23 cellular contexts compared by ENCODE assay signal in the genomic region with DNA sequence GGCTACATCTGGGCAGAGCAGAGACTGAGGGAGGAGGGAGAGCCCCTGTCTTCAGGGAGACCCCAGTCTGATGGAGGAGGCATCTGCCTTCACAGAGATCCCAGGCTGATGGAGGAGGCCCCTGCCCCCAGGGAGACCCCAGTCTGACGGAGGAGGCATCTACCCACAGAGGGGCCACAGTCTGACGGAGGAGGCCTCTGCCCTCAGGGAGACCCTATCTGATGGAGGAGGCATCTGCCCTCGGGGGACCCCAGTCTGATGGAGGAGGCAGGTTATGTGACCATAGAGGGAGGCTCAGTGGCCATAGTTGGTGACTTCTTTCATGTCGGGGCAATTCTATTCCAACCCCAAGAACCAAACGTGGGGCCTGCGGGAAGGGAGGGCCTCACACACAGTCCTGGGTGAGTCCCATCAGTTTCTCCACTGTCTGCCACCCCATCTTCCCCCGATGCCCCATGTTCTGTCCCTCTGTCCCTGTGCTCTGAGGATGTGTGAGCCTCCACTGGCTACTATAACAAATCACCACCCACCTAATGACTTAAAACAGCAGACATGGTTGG. TPM values are rescaled to one million over a fixed set of nuclear protein-coding genes. Genes with fewer than 3 reads are reported as not detected.
DNase-seq lines count a peak whose midpoint lies in the region; ATAC-seq, FAIRE-seq and TF ChIP-seq lines count a peak whose summit lies in the region.
"Had no signal": no experiment of that assay in that cellular context is flagged by ENCODE, and none has a peak within 500 bp of the region (broad histone marks: within the 10 kb centered on the region; RNA-seq: fewer than 3 reads in every experiment).

No MANE protein-coding gene starts in this region.

- H3K36me3 ChIP-seq in left ventricle myocardium inferior (no peaks in the 10 kb centered on the region), K562 (ENCODE audit: control insufficient read depth, insufficient read depth, low read length) (no peaks in the 10 kb centered on the region), mucosa of descending colon (ENCODE audit: low read depth) (no peaks in the 10 kb centered on the region), A673 (ENCODE audit: insufficient read depth, low read length, poor library complexity, severe bottlenecking) (no peaks in the 10 kb centered on the region)
- H3K36me3 ChIP-seq: BLaER1 treated with 17β-estradiol and CSF1 and Interleukin-3, amounts not matched to agents 10 nM and 100 nM had no signal

- H3K9ac ChIP-seq in K562 (ENCODE audit: insufficient read depth in 1 of 2, low read depth in 2 of 2, low read length in 2 of 2), result no peak overlapping the region; a peak in 1 of 4 replicates
- H3K9ac ChIP-seq: GM23248, KMS-11 had no signal

- H3K27ac ChIP-seq in left ventricle myocardium inferior (replicated peaks), result no peak overlapping the region
- no peak overlapping the region for H3K27ac ChIP-seq in K562 (ENCODE audit: extremely low read depth, low read depth, low read length)
- H3K27ac ChIP-seq in A673 (ENCODE audit: low read depth, low read length, poor library complexity, severe bottlenecking), result no peak overlapping the region
- H3K27ac ChIP-seq: BLaER1 treated with 17β-estradiol and CSF1 and Interleukin-3, amounts not matched to agents 10 nM and 100 nM; GM23248; KMS-11 had no signal

- H3K9me1 ChIP-seq in K562 (ENCODE audit: control insufficient read depth, insufficient read depth, low read length), result no peaks in the 10 kb centered on the region

- H3K27me3 ChIP-seq in left ventricle myocardium inferior (ENCODE audit: low read depth) (peaks cover 38% of the 10 kb centered on the region), K562 (ENCODE audit: control insufficient read depth in 2 of 2, insufficient read depth in 2 of 2, low read length in 2 of 2) (no peaks in the 10 kb centered on the region), A673 (replicated peaks; ENCODE audit: insufficient read depth, low read depth, low read length, poor library complexity) (no peaks in the 10 kb centered on the region)

- TF ChIP-seq EP300 in K562 (IDR thresholded peaks at IDR 0.05; ENCODE audit: low read length), result no peak

- H3K9me3 ChIP-seq in left ventricle myocardium inferior (replicated peaks), result peaks cover 3% of the 10 kb centered on the region
- H3K9me3 ChIP-seq in K562 (replicated peaks; ENCODE audit: control insufficient read depth, insufficient read depth, low read depth, low read length), result no peaks in the 10 kb centered on the region
- H3K9me3 ChIP-seq in mucosa of descending colon, result no peaks in the 10 kb centered on the region
- no peaks in the 10 kb centered on the region for H3K9me3 ChIP-seq in A673 (ENCODE audit: low read depth, low read length, poor library complexity, severe bottlenecking)

- POLR2A ChIA-PET in K562 (lab: Yijun Ruan, JAX), result no interaction called here
- POLR2A ChIA-PET in A673 (lab: Charles Lee; ENCODE audit: low non-redundant PET), result no interaction called here

- DNase-seq in left ventricle myocardium superior (peak; percentile 16), left ventricle myocardium inferior (no peak), K562 (ENCODE audit: extremely low read depth in 1 of 4, low spot score in 3 of 4) (no peak), mucosa of descending colon (no peak), A673 (ENCODE audit: low spot score) (no peak), nucleus accumbens (lab: John Stamatoyannopoulos, UW) (no peak)
- DNase-seq: AML-193; CD4-positive, alpha-beta T cell; DMS53; GM23248; H7; IMR-90; NCI-H1048; NCI-H1417; NCI-H1694; NCI-H2029 treated with DMSO at 0.1 percent for 48 hours; NCI-H446 treated with DMSO at 0.1 percent for 48 hours; NCI-H526; SHP77 treated with DMSO at 0.1 percent for 48 hours had no signal

- H3K4me3 ChIP-seq in left ventricle myocardium inferior (no peak overlapping the region), K562 (no peak overlapping the region), mucosa of descending colon (no peak overlapping the region), A673 (ENCODE audit: low read depth, low read length, poor library complexity, severe bottlenecking) (no peak overlapping the region)
- H3K4me3 ChIP-seq: BLaER1 treated with 17β-estradiol and CSF1 and Interleukin-3, amounts not matched to agents 10 nM and 100 nM; GM23248 had no signal

- no peak overlapping the region for H2AFZ ChIP-seq in K562 (ENCODE audit: low read depth, low read length)
- H2AFZ ChIP-seq: GM23248 had no signal

- H3K4me1 ChIP-seq in left ventricle myocardium inferior (peaks cover under 1% of the 10 kb centered on the region), K562 (replicated peaks in 1 of 2; ENCODE audit: control insufficient read depth in 2 of 2, insufficient read depth in 2 of 2, low read length in 2 of 2) (peaks cover 0 to 21% of the 10 kb centered on the region in 2 experiments; a peak in 3 of 5 replicates), mucosa of descending colon (ENCODE audit: low read depth) (no peaks in the 10 kb centered on the region), A673 (ENCODE audit: insufficient read depth, low read length, poor library complexity, severe bottlenecking) (no peaks in the 10 kb centered on the region)

- no peak overlapping the region for H3K4me2 ChIP-seq in K562 (ENCODE audit: insufficient read depth, low read length)
- H3K4me2 ChIP-seq: BLaER1 treated with 17β-estradiol and CSF1 and Interleukin-3, amounts not matched to agents 10 nM and 100 nM; KMS-11 had no signal

- H3K79me2 ChIP-seq in K562 (ENCODE audit: control insufficient read depth, insufficient read depth, low read length), result no peaks in the 10 kb centered on the region

- TF ChIP-seq CTCF in left ventricle myocardium inferior (IDR thresholded peaks at IDR 0.05; ENCODE audit: borderline replicate concordance) (no peak), K562 (IDR thresholded peaks at IDR 0.05 in 2 of 3, conservative IDR thresholded peaks at IDR 0.05 in 1 of 3; ENCODE audit: insufficient read depth in 2 of 3, low read depth in 1 of 3, low read length in 3 of 3) (no peak), mucosa of descending colon (IDR thresholded peaks at IDR 0.05) (no peak), A673 (conservative IDR thresholded peaks at IDR 0.05; ENCODE audit: low read depth, low read length) (no peak)

- no peaks in the 10 kb centered on the region for H4K20me1 ChIP-seq in K562 (replicated peaks; ENCODE audit: control insufficient read depth, insufficient read depth, low read length)
- H4K20me1 ChIP-seq: BLaER1 treated with 17β-estradiol and CSF1 and Interleukin-3, amounts not matched to agents 10 nM and 100 nM had no signal

- no peak for TF ChIP-seq RAD21 in K562 (CRISPR knock-in tag; conservative IDR thresholded peaks at IDR 0.05 in 1 of 2, IDR thresholded peaks at IDR 0.05 in 1 of 2)

- BruUV-seq in K562 (replicated peaks; lab: Mats Ljungman, UMichigan) (no TSS peak), A673 (replicated peaks; lab: Mats Ljungman, UMichigan) (no TSS peak)

- in situ Hi-C loops in K562 (cut with MboI), result loop anchor here (5.0 to 25.0 kb wide), 3 partner anchors 92 to 472 kb away; partner anchors contain the start of genes ATP5F1D, CBARP, CFD and MIDN

- WGBS in K562 (ENCODE audit: insufficient coverage, low coverage, missing lambda C conversion rate), result 52% methylated on average over 7 of the region's 7 CpGs

- CTCF ChIA-PET in K562 (lab: Yijun Ruan, JAX; ENCODE audit: low intra/inter-chr PET ratio) (no interaction called here), A673 (lab: Charles Lee) (no interaction called here)

- no peak for TF ChIP-seq POLR2A in K562 (conservative IDR thresholded peaks at IDR 0.05)

- no peak for FAIRE-seq in K562 (lab: Jason Lieb, UNC)
- FAIRE-seq: HTR-8/SVneo had no signal

- intact Hi-C loops in left ventricle myocardium superior (cut with micrococcal nuclease), result no loop called here
- intact Hi-C loops in left ventricle myocardium inferior (cut with micrococcal nuclease), result loop anchor here (10.0 kb wide), 1 partner anchor 160 kb away; the partner anchor contains the start of gene ARID3A
- intact Hi-C loops in K562 (cut with micrococcal nuclease), result no loop called here
- intact Hi-C loops in mucosa of descending colon (cut with DNase I, micrococcal nuclease), result no loop called here
- intact Hi-C loops in A673 (cut with micrococcal nuclease; ENCODE audit: unreplicated experiment), result no loop called here

- no peak for ATAC-seq in left ventricle myocardium superior
- no peak for ATAC-seq in K562
- ATAC-seq in mucosa of descending colon, result peak; percentile 44
- ATAC-seq in HG03457 (IDR thresholded peaks at IDR 0.05; ENCODE audit: unreplicated experiment), result no peak

RNA-seq across cellular contexts. Expression of gene MISP, which starts 14.3 kb away (rescaled TPM):
- not detected for total RNA-seq in left ventricle myocardium superior
- total RNA-seq in left ventricle myocardium inferior, result not detected
- total RNA-seq in K562 (2011; cell fraction: chromatin; rRNA removed; ENCODE audit: low replicate concordance), result not detected in 2 replicates
- total RNA-seq in K562 (2011; cell fraction: nucleolus; rRNA removed), result not detected in 2 replicates
- total RNA-seq in K562 (2011; cell fraction: nucleoplasm; rRNA removed), result not detected in 2 replicates
- total RNA-seq in K562 (2014; rRNA removed), result 0.05 and 0.24 TPM in 2 replicates
- not detected in 2 replicates for total RNA-seq in K562 (2014; rRNA removed; fragmentation: Illumina TruSeq; extraction: Trizol)
- total RNA-seq in K562 (2015; rRNA removed; fragmentation: Illumina TruSeq; extraction: Trizol), result not detected in 2 replicates
- total RNA-seq in K562 (2021), result 0.20 and 0.29 TPM in 2 replicates
- polyA plus RNA-seq in K562 (2011; rRNA removed), result 0.03 and 0.06 TPM in 2 replicates
- 0.10 and 0.13 TPM in 2 replicates for polyA plus RNA-seq in K562 (2011; cell fraction: cytosol; rRNA removed)
- polyA plus RNA-seq in K562 (2011; cell fraction: nucleus; rRNA removed), result 0.10 TPM in 1 of 2 replicates, not detected in the other
- polyA plus RNA-seq in K562 (2012), result 0.04 and 0.07 TPM in 2 replicates
- not detected in 2 replicates for polyA plus RNA-seq in K562 (2014; fragmentation: Illumina TruSeq; extraction: Trizol)
- polyA plus RNA-seq in K562 (2014; fragmentation: Nextera tagmentation; extraction: Ambion mirVana), result not detected
- 0.04 TPM in 1 of 2 replicates, not detected in the other for polyA plus RNA-seq in K562 (2014; rRNA removed)
- not detected in 2 replicates for polyA minus RNA-seq in K562 (2011; rRNA and poly(A)+ RNA removed)
- polyA minus RNA-seq in K562 (2011; cell fraction: cytosol; rRNA and poly(A)+ RNA removed), result 0.55 TPM in 1 of 2 replicates, not detected in the other
- polyA minus RNA-seq in K562 (2011; cell fraction: nucleus; rRNA and poly(A)+ RNA removed), result not detected in 2 replicates
- 100 to 1,000 TPM; 184 to 443 (median 361) TPM for total RNA-seq in mucosa of descending colon
- total RNA-seq in A673 (2021), result 0.11 TPM in 1 of 2 replicates, not detected in the other
- total RNA-seq: CD4-positive, alpha-beta T cell; GM23248; IMR-90 had no signal
- polyA plus RNA-seq: GM23248, IMR-90 had no signal

RNA-seq across cellular contexts. Expression of gene PTBP1, which starts 32.0 kb away (rescaled TPM):
- total RNA-seq in left ventricle myocardium superior (58.1 TPM), left ventricle myocardium inferior (55.6 TPM), K562 (2014; rRNA removed) (237 and 443 TPM in 2 replicates), K562 (2014; rRNA removed; fragmentation: Illumina TruSeq; extraction: Trizol) (234 TPM in 2 replicates), K562 (2015; rRNA removed; fragmentation: Illumina TruSeq; extraction: Trizol) (183 and 187 TPM in 2 replicates), K562 (2021) (751 and 759 TPM in 2 replicates), mucosa of descending colon (100 to 1,000 TPM; 204 to 305 (median 281) TPM), A673 (2021) (713 and 800 TPM in 2 replicates)
- 327 and 692 TPM in 2 replicates for total RNA-seq in K562 (2011; cell fraction: chromatin; rRNA removed; ENCODE audit: low replicate concordance)
- 382 and 389 TPM in 2 replicates for total RNA-seq in K562 (2011; cell fraction: nucleolus; rRNA removed)
- 336 and 353 TPM in 2 replicates for total RNA-seq in K562 (2011; cell fraction: nucleoplasm; rRNA removed)
- polyA plus RNA-seq in K562 (2011; rRNA removed) (131 and 357 TPM in 2 replicates), K562 (2014; fragmentation: Illumina TruSeq; extraction: Trizol) (413 and 465 TPM in 2 replicates), K562 (2014; fragmentation: Nextera tagmentation; extraction: Ambion mirVana) (10 to 100 TPM; 14.0 to 18.1 TPM), K562 (2014; rRNA removed) (291 and 296 TPM in 2 replicates)
- 138 and 245 TPM in 2 replicates for polyA plus RNA-seq in K562 (2011; cell fraction: cytosol; rRNA removed)
- 683 and 1,149 TPM in 2 replicates for polyA plus RNA-seq in K562 (2011; cell fraction: nucleus; rRNA removed)
- polyA plus RNA-seq in K562 (2012), result 757 and 849 TPM in 2 replicates
- polyA minus RNA-seq in K562 (2011; rRNA and poly(A)+ RNA removed), result 127 and 175 TPM in 2 replicates
- 353 and 383 TPM in 2 replicates for polyA minus RNA-seq in K562 (2011; cell fraction: cytosol; rRNA and poly(A)+ RNA removed)
- 242 and 246 TPM in 2 replicates for polyA minus RNA-seq in K562 (2011; cell fraction: nucleus; rRNA and poly(A)+ RNA removed)

RNA-seq across cellular contexts. Expression of gene PLPPR3, which starts 56.5 kb away (rescaled TPM):
- total RNA-seq in left ventricle myocardium superior (not detected), left ventricle myocardium inferior (not detected), K562 (2014; rRNA removed) (28.6 and 30.5 TPM in 2 replicates), K562 (2014; rRNA removed; fragmentation: Illumina TruSeq; extraction: Trizol) (1.8 and 2.3 TPM in 2 replicates), K562 (2015; rRNA removed; fragmentation: Illumina TruSeq; extraction: Trizol) (8.6 and 10.1 TPM in 2 replicates), K562 (2021) (40.4 and 48.2 TPM in 2 replicates), mucosa of descending colon (under 1 TPM in 1 of 3 donors, not detected in 2; 0.19 TPM), A673 (2021) (13.3 and 20.1 TPM in 2 replicates)
- total RNA-seq in K562 (2011; cell fraction: chromatin; rRNA removed; ENCODE audit: low replicate concordance), result 6.7 and 37.1 TPM in 2 replicates
- total RNA-seq in K562 (2011; cell fraction: nucleolus; rRNA removed), result 62.2 and 83.4 TPM in 2 replicates
- total RNA-seq in K562 (2011; cell fraction: nucleoplasm; rRNA removed), result 28.0 and 30.4 TPM in 2 replicates
- polyA plus RNA-seq in K562 (2011; rRNA removed) (12.8 and 19.0 TPM in 2 replicates), K562 (2014; fragmentation: Illumina TruSeq; extraction: Trizol) (2.2 and 7.8 TPM in 2 replicates), K562 (2014; fragmentation: Nextera tagmentation; extraction: Ambion mirVana) (under 1 TPM; 0.01 to 0.08 TPM), K562 (2014; rRNA removed) (19.4 and 21.8 TPM in 2 replicates)
- polyA plus RNA-seq in K562 (2011; cell fraction: cytosol; rRNA removed), result 25.3 and 82.8 TPM in 2 replicates
- 24.4 and 43.1 TPM in 2 replicates for polyA plus RNA-seq in K562 (2011; cell fraction: nucleus; rRNA removed)
- polyA plus RNA-seq in K562 (2012), result 23.2 and 35.5 TPM in 2 replicates
- polyA minus RNA-seq in K562 (2011; rRNA and poly(A)+ RNA removed), result 9.9 and 23.4 TPM in 2 replicates
- polyA minus RNA-seq in K562 (2011; cell fraction: cytosol; rRNA and poly(A)+ RNA removed), result 46.2 and 51.7 TPM in 2 replicates
- 7.9 and 8.1 TPM in 2 replicates for polyA minus RNA-seq in K562 (2011; cell fraction: nucleus; rRNA and poly(A)+ RNA removed)
- total RNA-seq: CD4-positive, alpha-beta T cell had no signal
- polyA plus RNA-seq: GM23248 had no signal

RNA-seq across cellular contexts. Expression of gene PALM, which starts 56.5 kb away (rescaled TPM):
- 30.1 TPM for total RNA-seq in left ventricle myocardium superior
- total RNA-seq in left ventricle myocardium inferior, result 26.8 TPM
- 4.4 and 8.7 TPM in 2 replicates for total RNA-seq in K562 (2011; cell fraction: chromatin; rRNA removed; ENCODE audit: low replicate concordance)
- total RNA-seq in K562 (2011; cell fraction: nucleolus; rRNA removed), result 4.2 and 5.2 TPM in 2 replicates
- 2.3 and 6.4 TPM in 2 replicates for total RNA-seq in K562 (2011; cell fraction: nucleoplasm; rRNA removed)
- total RNA-seq in K562 (2014; rRNA removed), result 2.6 and 3.3 TPM in 2 replicates
- total RNA-seq in K562 (2014; rRNA removed; fragmentation: Illumina TruSeq; extraction: Trizol), result 0.51 and 0.73 TPM in 2 replicates
- total RNA-seq in K562 (2015; rRNA removed; fragmentation: Illumina TruSeq; extraction: Trizol), result 1.6 and 1.8 TPM in 2 replicates
- 6.6 and 6.9 TPM in 2 replicates for total RNA-seq in K562 (2021)
- 2.4 and 2.8 TPM in 2 replicates for polyA plus RNA-seq in K562 (2011; rRNA removed)
- polyA plus RNA-seq in K562 (2011; cell fraction: cytosol; rRNA removed), result 2.4 and 5.7 TPM in 2 replicates
- polyA plus RNA-seq in K562 (2011; cell fraction: nucleus; rRNA removed), result 2.8 and 5.3 TPM in 2 replicates
- polyA plus RNA-seq in K562 (2012), result 3.7 and 10.5 TPM in 2 replicates
- 1.7 and 3.0 TPM in 2 replicates for polyA plus RNA-seq in K562 (2014; fragmentation: Illumina TruSeq; extraction: Trizol)
- under 1 TPM; 0.04 to 0.08 TPM for polyA plus RNA-seq in K562 (2014; fragmentation: Nextera tagmentation; extraction: Ambion mirVana)
- polyA plus RNA-seq in K562 (2014; rRNA removed), result 2.1 and 3.3 TPM in 2 replicates
- 0.45 and 1.0 TPM in 2 replicates for polyA minus RNA-seq in K562 (2011; rRNA and poly(A)+ RNA removed)
- polyA minus RNA-seq in K562 (2011; cell fraction: cytosol; rRNA and poly(A)+ RNA removed), result 8.5 and 10.1 TPM in 2 replicates
- 1.3 and 2.2 TPM in 2 replicates for polyA minus RNA-seq in K562 (2011; cell fraction: nucleus; rRNA and poly(A)+ RNA removed)
- total RNA-seq in mucosa of descending colon, result 10 to 100 TPM in 2 of 3 donors, 1 to 10 TPM in 1; 8.1 to 58.4 (median 13.0) TPM
- total RNA-seq in A673 (2021), result 21.2 and 40.3 TPM in 2 replicates
- total RNA-seq: CD4-positive, alpha-beta T cell had no signal

Comparison
In these comparisons a context has a peak if more than half of its experiments do, and no peak if none do; other contexts are left out.
1. RNA of gene MISP, which starts 14.3 kb away (total RNA-seq): 184 to 443 TPM in mucosa of descending colon; 0.11 TPM in A673, not detected in left ventricle myocardium inferior (single experiment), 0.05 to 0.29 TPM in K562 and not detected in left ventricle myocardium superior (single experiment); every median in the first group is over 100 times any median in the second.